8 cellular contexts compared by ENCODE assay signal in genomic region chr14:61103541-61104339, GRCh38.
A peak's percentile ranks its signal among the peaks of the same experiment; 100 is the strongest.
DNase-seq lines count a peak whose midpoint lies in the region; ATAC-seq and TF ChIP-seq lines count a peak whose summit lies in the region.

No MANE protein-coding gene starts in this region.

- POLR2A ChIA-PET in activated CD4-positive, alpha-beta memory T cell treated with anti-CD3 and anti-CD28 coated beads for 36 hours (lab: Charles Lee), result no interaction called here

- no peaks in the 10 kb centered on the region for H3K36me3 ChIP-seq in gastrocnemius medialis

- CTCF ChIA-PET in activated CD4-positive, alpha-beta memory T cell treated with anti-CD3 and anti-CD28 coated beads for 36 hours (lab: Charles Lee), result interaction anchor here (0.9 kb wide), 1 partner anchor 479 kb away, joined by 4 read pairs; no protein-coding TSS in a partner anchor

- TF ChIP-seq POLR2A in gastrocnemius medialis (IDR thresholded peaks at IDR 0.05), result no peak

- no peaks in the 10 kb centered on the region for H3K27me3 Mint-ChIP-seq in activated CD4-positive, alpha-beta memory T cell treated with anti-CD3 and anti-CD28 coated beads for 36 hours

- H3K36me3 Mint-ChIP-seq in activated CD4-positive, alpha-beta memory T cell treated with anti-CD3 and anti-CD28 coated beads for 36 hours, result peaks cover 8% of the 10 kb centered on the region

- peaks cover 13% of the 10 kb centered on the region for H3K9me3 Mint-ChIP-seq in activated CD4-positive, alpha-beta memory T cell treated with anti-CD3 and anti-CD28 coated beads for 36 hours

- no peaks in the 10 kb centered on the region for H3K9me3 ChIP-seq in gastrocnemius medialis

- H3K27me3 ChIP-seq in gastrocnemius medialis, result no peaks in the 10 kb centered on the region

- peak overlapping the region; percentile 66 to 71 (median 66) for H3K27ac ChIP-seq in gastrocnemius medialis

- H3K4me1 ChIP-seq in gastrocnemius medialis, result peaks cover 40 to 45% of the 10 kb centered on the region in 2 donors

- DNase-seq in AG09319 (ENCODE audit: extremely low read depth, low read depth) (peak; percentile 89), glomerular visceral epithelial cell (ENCODE audit: extremely low spot score) (peak; percentile 95), gastrocnemius medialis (peak; percentile 26 to 64), DMS114 treated with DMSO at 0.1 percent for 48 hours (lab: John Stamatoyannopoulos, UW; ENCODE audit: unreplicated experiment) (no peak), cerebellum (ENCODE audit: low spot score) (no peak)
- peak; percentile 71 for DNase-seq in activated CD4-positive, alpha-beta memory T cell treated with anti-CD3 and anti-CD28 coated beads for 36 hours

- H3K27ac Mint-ChIP-seq in activated CD4-positive, alpha-beta memory T cell treated with anti-CD3 and anti-CD28 coated beads for 36 hours, result peak overlapping the region; percentile 81

- no peak overlapping the region for H3K4me3 Mint-ChIP-seq in activated CD4-positive, alpha-beta memory T cell treated with anti-CD3 and anti-CD28 coated beads for 36 hours

- in situ Hi-C loops in gastrocnemius medialis (cut with MboI; ENCODE audit: low sequenced_read_pairs in 4 of 4), result no loop called here

- intact Hi-C loops in activated CD4-positive, alpha-beta memory T cell treated with anti-CD3 and anti-CD28 coated beads for 36 hours (cut with micrococcal nuclease), result loop anchor here (2.0 kb wide), 1 partner anchor 349 kb away; no protein-coding TSS in a partner anchor
- intact Hi-C loops in gastrocnemius medialis (cut with DNase I; ENCODE audit: low total_unique reads), result no loop called here

- TF ChIP-seq CTCF in AG09319 (IDR thresholded peaks at IDR 0.05; ENCODE audit: low read depth, low read length) (no peak), gastrocnemius medialis (IDR thresholded peaks at IDR 0.05 in 4 of 5, conservative IDR thresholded peaks at IDR 0.05 in 1 of 5) (no peak)

- peak; percentile 90 for ATAC-seq in GM19351 (IDR thresholded peaks at IDR 0.05; ENCODE audit: unreplicated experiment)
- peak; percentile 43 for ATAC-seq in HG03558 (IDR thresholded peaks at IDR 0.05; ENCODE audit: extremely low read depth, unreplicated experiment)
- peak; percentile 81 to 89 for ATAC-seq in gastrocnemius medialis

- H3K4me1 Mint-ChIP-seq in activated CD4-positive, alpha-beta memory T cell treated with anti-CD3 and anti-CD28 coated beads for 36 hours (ENCODE audit: low read depth), result peaks cover 30% of the 10 kb centered on the region

- H3K4me3 ChIP-seq in gastrocnemius medialis, result no peak overlapping the region

Comparison
In these comparisons a context has a peak if more than half of its experiments do, and no peak if none do; other contexts are left out.
1. DNase-seq: peak in AG09319 (single experiment), activated CD4-positive, alpha-beta memory T cell treated with anti-CD3 and anti-CD28 coated beads for 36 hours (single experiment), glomerular visceral epithelial cell (single experiment) and gastrocnemius medialis (2 of 2); none in DMS114 treated with DMSO at 0.1 percent for 48 hours (single experiment) and cerebellum (single experiment).
2. Peak in every context shown above with its lines, with median percentiles within 50 percentile points of each other: ATAC-seq.